ENCODE assay signal across 13 cellular contexts in genomic region chr1:202107321-202107761, GRCh38. TPM values are rescaled to one million over a fixed set of nuclear protein-coding genes. Genes with fewer than 3 reads are reported as not detected.
DNase-seq lines count a peak whose midpoint lies in the region; ATAC-seq and TF ChIP-seq lines count a peak whose summit lies in the region.
"Had no signal": no experiment of that assay in that cellular context is flagged by ENCODE, and none has a peak within 500 bp of the region (broad histone marks: within the 10 kb centered on the region; RNA-seq: fewer than 3 reads in every experiment).

No MANE protein-coding gene starts in this region.

- peaks cover 11% of the 10 kb centered on the region for H3K27me3 Mint-ChIP-seq in neural progenitor cell (ENCODE audit: insufficient read depth, low read depth)
- H3K27me3 Mint-ChIP-seq in activated naive CD8-positive, alpha-beta T cell treated with anti-CD3 and anti-CD28 coated beads, Interleukin-2, amount 50 U/mL, for 24 hours: no peaks in the 10 kb centered on the region

- no peak for ATAC-seq in HG03196 (IDR thresholded peaks at IDR 0.05; ENCODE audit: unreplicated experiment)
- ATAC-seq in activated naive CD8-positive, alpha-beta T cell treated with anti-CD3 and anti-CD28 coated beads, Interleukin-2, amount 50 U/mL, for 24 hours: no peak

- H3K9ac ChIP-seq in neural progenitor cell: no peak overlapping the region

- DNase-seq in DMS79 (lab: John Stamatoyannopoulos, UW) (peak; percentile 92), NCI-H226 (peak; percentile 59), glomerular visceral epithelial cell (ENCODE audit: extremely low spot score) (peak; percentile 78), neural progenitor cell (ENCODE audit: low spot score) (no peak), KBM-7 (no peak), spleen (no peak)
- no peak for DNase-seq in activated naive CD8-positive, alpha-beta T cell treated with anti-CD3 and anti-CD28 coated beads, Interleukin-2, amount 50 U/mL, for 24 hours
- DNase-seq: activated CD8-positive, alpha-beta memory T cell treated with anti-CD3 and anti-CD28 coated beads, Interleukin-2, amount 50 U/mL, for 4 hours; CD4-positive, CD25-positive, alpha-beta regulatory T cell; KG1; nucleus accumbens had no signal

- peak overlapping the region; percentile 22 for H3K4me2 ChIP-seq in neural progenitor cell

- H3K9me3 ChIP-seq in neural progenitor cell (ENCODE audit: low read depth) (no peaks in the 10 kb centered on the region), spleen (no peaks in the 10 kb centered on the region)

- no peaks in the 10 kb centered on the region for H3K9me3 Mint-ChIP-seq in neural progenitor cell
- no peaks in the 10 kb centered on the region for H3K9me3 Mint-ChIP-seq in activated naive CD8-positive, alpha-beta T cell treated with anti-CD3 and anti-CD28 coated beads, Interleukin-2, amount 50 U/mL, for 24 hours
- H3K9me3 Mint-ChIP-seq: CD4-positive, CD25-positive, alpha-beta regulatory T cell had no signal

- H3K4me1 Mint-ChIP-seq in neural progenitor cell: peaks cover 42% of the 10 kb centered on the region
- no peaks in the 10 kb centered on the region for H3K4me1 Mint-ChIP-seq in activated naive CD8-positive, alpha-beta T cell treated with anti-CD3 and anti-CD28 coated beads, Interleukin-2, amount 50 U/mL, for 24 hours
- H3K4me1 Mint-ChIP-seq: CD4-positive, CD25-positive, alpha-beta regulatory T cell had no signal

- H3K79me2 ChIP-seq in neural progenitor cell (ENCODE audit: low read depth): no peaks in the 10 kb centered on the region

- TF ChIP-seq CTCF in neural progenitor cell (IDR thresholded peaks at IDR 0.05) (no peak), spleen (IDR thresholded peaks at IDR 0.05 in 8 of 11, conservative IDR thresholded peaks at IDR 0.05 in 3 of 11) (no peak)

- peaks cover 29% of the 10 kb centered on the region for H3F3A ChIP-seq in neural progenitor cell (ENCODE audit: low read depth)

- H3K27ac Mint-ChIP-seq in neural progenitor cell: peak overlapping the region; percentile 80
- no peak overlapping the region for H3K27ac Mint-ChIP-seq in activated naive CD8-positive, alpha-beta T cell treated with anti-CD3 and anti-CD28 coated beads, Interleukin-2, amount 50 U/mL, for 24 hours
- H3K27ac Mint-ChIP-seq: CD4-positive, CD25-positive, alpha-beta regulatory T cell had no signal

- H3K4me3 Mint-ChIP-seq in neural progenitor cell: peak overlapping the region; percentile 66
- no peak overlapping the region for H3K4me3 Mint-ChIP-seq in activated naive CD8-positive, alpha-beta T cell treated with anti-CD3 and anti-CD28 coated beads, Interleukin-2, amount 50 U/mL, for 24 hours
- H3K4me3 Mint-ChIP-seq: CD4-positive, CD25-positive, alpha-beta regulatory T cell had no signal

- 60 to 81% (median 72%) methylated on average over 2 to 5 of the region's 5 CpGs for WGBS in spleen, 5 donors

- H3K36me3 Mint-ChIP-seq in neural progenitor cell: no peaks in the 10 kb centered on the region
- H3K36me3 Mint-ChIP-seq in activated naive CD8-positive, alpha-beta T cell treated with anti-CD3 and anti-CD28 coated beads, Interleukin-2, amount 50 U/mL, for 24 hours (ENCODE audit: low read depth): no peaks in the 10 kb centered on the region
- H3K36me3 Mint-ChIP-seq: CD4-positive, CD25-positive, alpha-beta regulatory T cell had no signal

- in situ Hi-C loops in KBM-7 (cut with MboI; ENCODE audit: low pct_unique_long_range_greater_than_20kb, low sequenced_read_pairs): loop anchor here (25.0 kb wide), 1 partner anchor 220 kb away; the partner anchor contains the start of gene SHISA4

- H4K20me1 ChIP-seq in neural progenitor cell (ENCODE audit: low read depth): no peaks in the 10 kb centered on the region

- no peak for TF ChIP-seq POLR2A in spleen (IDR thresholded peaks at IDR 0.05)

- H3K27ac ChIP-seq in neural progenitor cell (no peak overlapping the region), spleen (no peak overlapping the region)

- intact Hi-C loops in spleen (cut with DNase I; ENCODE audit: low total_unique reads): no loop called here

- peaks cover 33% of the 10 kb centered on the region for H3K4me1 ChIP-seq in neural progenitor cell
- peaks cover 0 to 7% (median 0%) of the 10 kb centered on the region in 6 donors for H3K4me1 ChIP-seq in spleen

- no peaks in the 10 kb centered on the region for H3K36me3 ChIP-seq in neural progenitor cell
- no peaks in the 10 kb centered on the region for H3K36me3 ChIP-seq in spleen

- H3K27me3 ChIP-seq in neural progenitor cell (no peaks in the 10 kb centered on the region), spleen (replicated peaks in 1 of 7) (no peaks in the 10 kb centered on the region)

- H2AFZ ChIP-seq in neural progenitor cell (replicated peaks): no peak overlapping the region

- H3K4me3 ChIP-seq in neural progenitor cell: no peak overlapping the region
- no peak overlapping the region for H3K4me3 ChIP-seq in spleen

RNA-seq across cellular contexts. Expression of gene GPR37L1, which starts 15.4 kb away (rescaled TPM):
- total RNA-seq in neural progenitor cell (ENCODE audit: low replicate concordance) (0.06 TPM in 1 of 2 replicates, not detected in the other), spleen (not detected)
- under 1 TPM in 1 of 3 donors, not detected in 2; 0.16 TPM for polyA plus RNA-seq in spleen
- total RNA-seq: CD4-positive, CD25-positive, alpha-beta regulatory T cell; chondrocyte had no signal

RNA-seq across cellular contexts. Expression of gene ARL8A, which starts 37.2 kb away (rescaled TPM):
- total RNA-seq in neural progenitor cell (ENCODE audit: low replicate concordance): 13.3 and 29.6 TPM in 2 replicates
- total RNA-seq in spleen: 100 to 1,000 TPM in 2 of 7 donors, 10 to 100 TPM in 5; 36.2 to 104 (median 78.0) TPM
- polyA plus RNA-seq in spleen: 10 to 100 TPM; 16.2 to 31.4 (median 18.4) TPM

RNA-seq across cellular contexts. Expression of gene PTPN7, which starts 53.1 kb away (rescaled TPM):
- not detected in 2 replicates for total RNA-seq in neural progenitor cell (ENCODE audit: low replicate concordance)
- 10 to 100 TPM; 33.1 to 49.0 (median 42.3) TPM for total RNA-seq in spleen
- polyA plus RNA-seq in spleen: 10 to 100 TPM; 27.8 to 34.2 (median 34.0) TPM
- total RNA-seq: chondrocyte had no signal

Comparison
In these comparisons a context has a peak if more than half of its experiments do, and no peak if none do; other contexts are left out.
1. DNase-seq: peak in DMS79 (single experiment), NCI-H226 (single experiment) and glomerular visceral epithelial cell (single experiment); none in neural progenitor cell (single experiment), KBM-7 (single experiment), activated naive CD8-positive, alpha-beta T cell treated with anti-CD3 and anti-CD28 coated beads, Interleukin-2, amount 50 U/mL, for 24 hours (single experiment) and spleen (single experiment).
2. RNA of gene PTPN7, which starts 53.1 kb away (total RNA-seq): 33.1 to 49.0 TPM in spleen; not detected in neural progenitor cell; every median in the first group is over 10 times any median in the second.